1 cellular context compared by ENCODE assay signal in genomic region chr22:44632823-44633478, GRCh38.
TF ChIP-seq lines count a peak whose summit lies in the region.

No MANE protein-coding gene starts in this region.

TF ChIP-seq in SK-N-SH, 30 proteins besides CTCF, POLR2A, EP300 and RAD21 (continued from another document):
- no peak for TF ChIP-seq PBX3 (IDR thresholded peaks at IDR 0.05)
- TF ChIP-seq USF1 (IDR thresholded peaks at IDR 0.05; ENCODE audit: borderline replicate concordance, low read depth), result no peak
- TF ChIP-seq GATA2 (CRISPR knock-in tag; IDR thresholded peaks at IDR 0.05), result no peak
- no peak for TF ChIP-seq MEF2A (IDR thresholded peaks at IDR 0.05; ENCODE audit: borderline replicate concordance, low read depth)
- TF ChIP-seq USF2 (IDR thresholded peaks at IDR 0.05; ENCODE audit: borderline replicate concordance, low read depth, low read length), result no peak
- TF ChIP-seq FOSL2 (IDR thresholded peaks at IDR 0.05; ENCODE audit: borderline replicate concordance, low read depth), result no peak
- TF ChIP-seq TAF1 (IDR thresholded peaks at IDR 0.05; ENCODE audit: borderline replicate concordance, low read depth, low read length), result no peak
- no peak for TF ChIP-seq IRF3 (IDR thresholded peaks at IDR 0.05; ENCODE audit: low read depth, low read length)
- TF ChIP-seq JUND (IDR thresholded peaks at IDR 0.05), result no peak
- TF ChIP-seq POLR2AphosphoS5 (IDR thresholded peaks at IDR 0.05; ENCODE audit: low read depth, low read length), result no peak
- TF ChIP-seq RXRA (IDR thresholded peaks at IDR 0.05; ENCODE audit: borderline replicate concordance, low read depth), result no peak
- no peak for TF ChIP-seq MXI1 (IDR thresholded peaks at IDR 0.05; ENCODE audit: low read depth, low read length)
- TF ChIP-seq TEAD4 (IDR thresholded peaks at IDR 0.05; ENCODE audit: borderline replicate concordance, insufficient read depth), result no peak
- TF ChIP-seq NRF1 (IDR thresholded peaks at IDR 0.05; ENCODE audit: low read depth, low read length), result no peak
- TF ChIP-seq RCOR1 (IDR thresholded peaks at IDR 0.05; ENCODE audit: low read length), result no peak
- TF ChIP-seq MAX (IDR thresholded peaks at IDR 0.05; ENCODE audit: low read depth), result no peak
- no peak for TF ChIP-seq GABPA (IDR thresholded peaks at IDR 0.05; ENCODE audit: low read depth)
